In genomic region chr6:136250686-136251008, GRCh38 we compare ENCODE assay signal across 8 cellular contexts. TPM values are rescaled to one million over a fixed set of nuclear protein-coding genes. Genes with fewer than 3 reads are reported as not detected.
A peak's percentile ranks its signal among the peaks of the same experiment; 100 is the strongest.
DNase-seq lines count a peak whose midpoint lies in the region; ATAC-seq, FAIRE-seq and TF ChIP-seq lines count a peak whose summit lies in the region.

No MANE protein-coding gene starts in this region.

- H3K79me2 ChIP-seq in GM12878 (ENCODE audit: control insufficient read depth, insufficient read depth, low read length), result peaks cover 18% of the 10 kb centered on the region

- 0% methylated on average over 8 of the region's 8 CpGs for WGBS in GM12878 (ENCODE audit: insufficient coverage, insufficient replicate concordance, low lambda C conversion rate, missing lambda C conversion rate)
- 1% methylated on average over 8 of the region's 8 CpGs for WGBS in lung, 2 donors

- no peaks in the 10 kb centered on the region for H4K20me1 ChIP-seq in GM12878 (ENCODE audit: control insufficient read depth, insufficient read depth)

- DNase-seq in AG04450 (ENCODE audit: low read depth, low spot score), result no peak
- no peak for DNase-seq in GM12878 (ENCODE audit: low read depth, low spot score)
- no peak for DNase-seq in lung (ENCODE audit: low spot score)
- no peak for DNase-seq in vagina (ENCODE audit: extremely low spot score in 2 of 2)
- DNase-seq in OCI-M2 (lab: John Stamatoyannopoulos, UW; ENCODE audit: unreplicated experiment), result no peak
- no peak for DNase-seq in mesenteric fat pad (ENCODE audit: low spot score)

- H2AFZ ChIP-seq in GM12878 (ENCODE audit: control insufficient read depth, low read depth, low read length), result peak overlapping the region; percentile 15

- H3K4me2 ChIP-seq in GM12878 (ENCODE audit: control insufficient read depth, insufficient read depth), result peak overlapping the region; percentile 90

- H3K9me3 ChIP-seq in AG04450 (ENCODE audit: control insufficient read depth, insufficient read depth, low read length) (no peaks in the 10 kb centered on the region), GM12878 (replicated peaks; ENCODE audit: control insufficient read depth, insufficient read depth, low read length) (no peaks in the 10 kb centered on the region), lung (ENCODE audit: control insufficient read depth in 2 of 2, insufficient read depth in 1 of 2, low read length in 1 of 2) (no peaks in the 10 kb centered on the region), vagina (no peaks in the 10 kb centered on the region)

- CTCF ChIA-PET in AG04450 (lab: Charles Lee), result interaction anchor here (0.8 to 1.1 kb wide), 5 partner anchors 12 to 744 kb away, joined by 3 to 5 read pairs (median 3); partner anchors contain the start of gene BCLAF1
- CTCF ChIA-PET in GM12878 (lab: Yijun Ruan, JAX), result interaction anchor here (0.7 to 4.8 kb wide), 9 partner anchors 8 to 477 kb away, joined by 3 to 20 read pairs (median 4); no protein-coding TSS in a partner anchor

- SMC1A ChIA-PET in GM12878 (lab: Charles Lee; ENCODE audit: uncharacterized antibody, unreplicated experiment), result interaction anchor here (0.8 to 3.6 kb wide), 12 partner anchors 10 to 67 kb away, joined by 3 to 19 read pairs (median 5); partner anchors contain the start of gene BCLAF1

- TF ChIP-seq POLR2A in GM12878 (IDR thresholded peaks at IDR 0.05; ENCODE audit: low read depth, low read length) (no peak), vagina (IDR thresholded peaks at IDR 0.05) (no peak)

- no peaks in the 10 kb centered on the region for H3K27me3 ChIP-seq in AG04450 (ENCODE audit: control insufficient read depth, insufficient read depth, low read length)
- H3K27me3 ChIP-seq in GM12878 (replicated peaks in 1 of 2; ENCODE audit: control insufficient read depth in 2 of 2, insufficient read depth in 2 of 2, low read length in 1 of 2), result no peaks in the 10 kb centered on the region
- no peaks in the 10 kb centered on the region for H3K27me3 ChIP-seq in lung (ENCODE audit: control insufficient read depth, insufficient read depth)
- H3K27me3 ChIP-seq in vagina, result no peaks in the 10 kb centered on the region

- intact Hi-C loops in GM12878 (cut with micrococcal nuclease; ENCODE audit: unreplicated experiment) (loop anchor here (2.0 kb wide), 1 partner anchor 38 kb away; the partner anchor contains the start of gene BCLAF1), vagina (cut with DNase I) (no loop called here)

- peak overlapping the region; percentile 91 for H3K4me3 ChIP-seq in AG04450 (ENCODE audit: low read depth, low read length)
- H3K4me3 ChIP-seq in GM12878, result peak overlapping the region; percentile 80
- H3K4me3 ChIP-seq in lung, result peak overlapping the region; percentile 33
- H3K4me3 ChIP-seq in vagina, result peak overlapping the region; percentile 60 to 62

- RAD21 ChIA-PET in GM12878 (lab: Charles Lee; ENCODE audit: unreplicated experiment), result interaction anchor here (1.0 to 1.6 kb wide), 4 partner anchors 16 to 66 kb away, joined by 4 to 8 read pairs (median 5); partner anchors contain the start of gene BCLAF1

- peak overlapping the region; percentile 68 for H3K9ac ChIP-seq in GM12878 (ENCODE audit: control insufficient read depth, insufficient read depth, low read length)

- H3K27ac ChIP-seq in AG04450 (ENCODE audit: low read depth, low read length), result peak overlapping the region; percentile 59
- H3K27ac ChIP-seq in GM12878 (ENCODE audit: control insufficient read depth, insufficient read depth), result 0 out of 2 replicates have a peak overlapping the region, but pooled peaks have one; percentile 2
- peak overlapping the region; percentile 21 to 54 for H3K27ac ChIP-seq in lung (ENCODE audit: low read depth in 1 of 2, low read length in 1 of 2)
- H3K27ac ChIP-seq in vagina, result no peak overlapping the region

- H3K4me1 ChIP-seq in GM12878 (ENCODE audit: control insufficient read depth, insufficient read depth, low read length) (no peaks in the 10 kb centered on the region), lung (ENCODE audit: control insufficient read depth in 2 of 2, insufficient read depth in 2 of 2, low read length in 2 of 2) (peaks cover 5 to 7% of the 10 kb centered on the region in 2 donors), vagina (peaks cover 21% of the 10 kb centered on the region)

- peak; percentile 6 for ATAC-seq in GM19324 (IDR thresholded peaks at IDR 0.05; ENCODE audit: low FRiP score, unreplicated experiment)
- ATAC-seq in HG03521 (IDR thresholded peaks at IDR 0.05; ENCODE audit: unreplicated experiment), result peak; percentile 3
- ATAC-seq in GM12878, result peak; percentile 16
- ATAC-seq in lung (ENCODE audit: insufficient read depth, low FRiP score), result no peak

- H3K36me3 ChIP-seq in GM12878 (ENCODE audit: control insufficient read depth in 2 of 2, insufficient read depth in 2 of 2, low read length in 1 of 2) (no peaks in the 10 kb centered on the region; a peak in 1 of 4 replicates), lung (ENCODE audit: control insufficient read depth in 2 of 2, insufficient read depth in 2 of 2, low read length in 2 of 2) (no peaks in the 10 kb centered on the region), vagina (no peaks in the 10 kb centered on the region)

- TF ChIP-seq EP300 in GM12878 (IDR thresholded peaks at IDR 0.05; ENCODE audit: borderline replicate concordance in 1 of 2, control insufficient read depth in 1 of 2, low read depth in 2 of 2, low read length in 2 of 2), result no peak

- POLR2A ChIA-PET in AG04450 (lab: Yijun Ruan, JAX) (interaction anchor here (0.7 to 3.2 kb wide), 2 partner anchors 12 to 39 kb away, joined by 4 to 24 read pairs; partner anchors contain the start of gene BCLAF1), GM12878 (lab: Charles Lee) (interaction anchor here (0.5 to 8.4 kb wide), 6 partner anchors 9 to 42 kb away, joined by 3 to 59 read pairs (median 4); partner anchors contain the start of gene BCLAF1)

- in situ Hi-C loops in GM12878 (cut with MboI), result no loop called here

- no peak for TF ChIP-seq RAD21 in GM12878 (IDR thresholded peaks at IDR 0.05; ENCODE audit: insufficient read depth, low read depth, low read length)

- TF ChIP-seq CTCF in AG04450 (IDR thresholded peaks at IDR 0.05; ENCODE audit: low read depth, low read length), result no peak
- TF ChIP-seq CTCF in GM12878 (IDR thresholded peaks at IDR 0.05 in 2 of 3, conservative IDR thresholded peaks at IDR 0.05 in 1 of 3; ENCODE audit: control insufficient read depth in 2 of 3, extremely low read depth in 1 of 3, insufficient read depth in 1 of 3, low read depth in 3 of 3, low read length in 3 of 3), result no peak
- no peak for TF ChIP-seq CTCF in lung (IDR thresholded peaks at IDR 0.05; ENCODE audit: control extremely low read depth, extremely low read depth)
- no peak for TF ChIP-seq CTCF in vagina (IDR thresholded peaks at IDR 0.05)

- TSS peak; percentile 57 for BruUV-seq in GM12878 (replicated peaks; lab: Mats Ljungman, UMichigan)

- no peak for FAIRE-seq in GM12878 (lab: Jason Lieb, UNC)

TF ChIP-seq in GM12878, 131 proteins besides CTCF, POLR2A, EP300 and RAD21:
- TF ChIP-seq KLF5 (IDR thresholded peaks at IDR 0.05; ENCODE audit: partially characterized antibody) (no peak), POLR2AphosphoS2 (IDR thresholded peaks at IDR 0.05; ENCODE audit: low read depth, low read length) (0 out of 2 replicates have a peak, but pooled peaks have one; percentile 27), PML (IDR thresholded peaks at IDR 0.05; ENCODE audit: low read length) (no peak)

RNA-seq across cellular contexts. Expression of gene MTFR2, which starts 0.5 kb away (rescaled TPM):
- 2.6 and 3.3 TPM in 2 replicates for polyA plus RNA-seq in AG04450 (2011; rRNA removed)
- 3.1 and 3.7 TPM in 2 replicates for polyA minus RNA-seq in AG04450 (2011; rRNA and poly(A)+ RNA removed)
- total RNA-seq in GM12878 (2013; cell fraction: nucleolus; rRNA removed), result 20.1 and 20.2 TPM in 2 replicates
- 7.3 and 9.3 TPM in 2 replicates for total RNA-seq in GM12878 (2014; rRNA removed)
- 13.3 and 13.7 TPM in 2 replicates for total RNA-seq in GM12878 (2014; rRNA removed; fragmentation: Illumina TruSeq; extraction: Trizol)
- 13.6 and 17.6 TPM in 2 replicates for total RNA-seq in GM12878 (2021)
- polyA plus RNA-seq in GM12878 (2011; ENCODE audit: low read depth), result 8.0 TPM
- polyA plus RNA-seq in GM12878 (2011; rRNA removed), result 31.0 and 40.6 TPM in 2 replicates
- 23.1 and 27.0 TPM in 2 replicates for polyA plus RNA-seq in GM12878 (2011; cell fraction: cytosol; rRNA removed)
- 20.9 and 22.5 TPM in 2 replicates for polyA plus RNA-seq in GM12878 (2011; cell fraction: nucleus; rRNA removed)
- 10.1 and 10.8 TPM in 2 replicates for polyA plus RNA-seq in GM12878 (2012)
- 33.5 and 46.2 TPM in 2 replicates for polyA plus RNA-seq in GM12878 (2014; fragmentation: Illumina TruSeq; extraction: Trizol)
- 10 to 100 TPM; 24.6 to 26.9 TPM for polyA plus RNA-seq in GM12878 (2014; fragmentation: Nextera tagmentation; extraction: Ambion mirVana)
- polyA plus RNA-seq in GM12878 (2014; rRNA removed), result 16.8 and 20.8 TPM in 2 replicates
- polyA plus RNA-seq in GM12878 (2016; fragmentation: Nextera tagmentation; extraction: Ambion mirVana), result 10 to 100 TPM; 25.9 to 29.2 TPM
- 22.4 and 25.4 TPM in 2 replicates for polyA minus RNA-seq in GM12878 (2011; rRNA and poly(A)+ RNA removed)
- polyA minus RNA-seq in GM12878 (2011; cell fraction: cytosol; rRNA and poly(A)+ RNA removed), result 5.4 and 6.4 TPM in 2 replicates
- 14.5 and 30.1 TPM in 2 replicates for polyA minus RNA-seq in GM12878 (2011; cell fraction: nucleus; rRNA and poly(A)+ RNA removed)
- 1 to 10 TPM in 1 of 2 donors, under 1 TPM in 1; 0.65 to 2.3 TPM for total RNA-seq in lung
- 1 to 10 TPM in 1 of 2 donors, under 1 TPM in 1; 0.94 to 1.8 TPM for polyA plus RNA-seq in lung
- 1.2 TPM for total RNA-seq in vagina
- 0.87 TPM for total RNA-seq in mesenteric fat pad

RNA-seq across cellular contexts. Expression of gene BCLAF1, which starts 39.0 kb away (rescaled TPM):
- polyA plus RNA-seq in AG04450 (2011; rRNA removed), result 75.0 and 117 TPM in 2 replicates
- 58.9 and 125 TPM in 2 replicates for polyA minus RNA-seq in AG04450 (2011; rRNA and poly(A)+ RNA removed)
- total RNA-seq in GM12878 (2013; cell fraction: nucleolus; rRNA removed), result 432 and 455 TPM in 2 replicates
- 94.1 and 115 TPM in 2 replicates for total RNA-seq in GM12878 (2014; rRNA removed)
- total RNA-seq in GM12878 (2014; rRNA removed; fragmentation: Illumina TruSeq; extraction: Trizol), result 219 TPM in 2 replicates
- 139 and 154 TPM in 2 replicates for total RNA-seq in GM12878 (2021)
- polyA plus RNA-seq in GM12878 (2011; ENCODE audit: low read depth), result 30.6 TPM
- 111 and 160 TPM in 2 replicates for polyA plus RNA-seq in GM12878 (2011; rRNA removed)
- polyA plus RNA-seq in GM12878 (2011; cell fraction: cytosol; rRNA removed), result 37.2 and 38.3 TPM in 2 replicates
- 128 and 129 TPM in 2 replicates for polyA plus RNA-seq in GM12878 (2011; cell fraction: nucleus; rRNA removed)
- 45.4 and 59.9 TPM in 2 replicates for polyA plus RNA-seq in GM12878 (2012)
- 223 and 237 TPM in 2 replicates for polyA plus RNA-seq in GM12878 (2014; fragmentation: Illumina TruSeq; extraction: Trizol)
- polyA plus RNA-seq in GM12878 (2014; fragmentation: Nextera tagmentation; extraction: Ambion mirVana), result 10 to 100 TPM; 56.0 to 62.1 TPM
- 77.0 and 87.9 TPM in 2 replicates for polyA plus RNA-seq in GM12878 (2014; rRNA removed)
- polyA plus RNA-seq in GM12878 (2016; fragmentation: Nextera tagmentation; extraction: Ambion mirVana), result 100 to 1,000 TPM; 117 to 122 TPM
- polyA minus RNA-seq in GM12878 (2011; rRNA and poly(A)+ RNA removed), result 115 and 161 TPM in 2 replicates
- 50.0 and 64.0 TPM in 2 replicates for polyA minus RNA-seq in GM12878 (2011; cell fraction: cytosol; rRNA and poly(A)+ RNA removed)
- polyA minus RNA-seq in GM12878 (2011; cell fraction: nucleus; rRNA and poly(A)+ RNA removed), result 129 and 170 TPM in 2 replicates
- total RNA-seq in lung, result 100 to 1,000 TPM; 107 to 326 TPM
- 10 to 100 TPM; 23.2 to 29.9 TPM for polyA plus RNA-seq in lung
- 97.0 TPM for total RNA-seq in vagina
- 117 TPM for total RNA-seq in mesenteric fat pad

Comparison
In these comparisons a context has a peak if more than half of its experiments do, and no peak if none do; other contexts are left out.
1. H3K4me3 ChIP-seq: peak in every context shown above with its lines; median percentile 91 in AG04450; 80 in GM12878; 61 in vagina; 33 in lung.